Comparison of ENCODE assay signal across 11 cellular contexts in genomic region chr19:8452446-8453123, GRCh38. TPM values are rescaled to one million over a fixed set of nuclear protein-coding genes. Genes with fewer than 3 reads are reported as not detected.
DNase-seq lines count a peak whose midpoint lies in the region; ATAC-seq and TF ChIP-seq lines count a peak whose summit lies in the region.
"Had no signal": no experiment of that assay in that cellular context is flagged by ENCODE, and none has a peak within 500 bp of the region (broad histone marks: within the 10 kb centered on the region; RNA-seq: fewer than 3 reads in every experiment).

No MANE protein-coding gene starts in this region.

- H3K4me3 ChIP-seq in Loucy (ENCODE audit: low read length, poor library complexity, severe bottlenecking) (no peak overlapping the region), trophoblast cell (ENCODE audit: low read depth, low read length) (no peak overlapping the region)

- no peaks in the 10 kb centered on the region for H3K9me2 ChIP-seq in Loucy (replicated peaks; ENCODE audit: low read depth, low read length)

- peaks cover 83% of the 10 kb centered on the region for H3K36me3 Mint-ChIP-seq in CD4-positive, alpha-beta T cell (ENCODE audit: low read depth)
- peaks cover 23% of the 10 kb centered on the region for H3K36me3 Mint-ChIP-seq in endothelial cell (ENCODE audit: low read depth, unreplicated experiment)

- H3K9me3 ChIP-seq in CD4-positive, alpha-beta T cell (ENCODE audit: control insufficient read depth, low read length): no peaks in the 10 kb centered on the region
- H3K9me3 ChIP-seq in Loucy (ENCODE audit: insufficient read depth, low read depth, low read length) (no peaks in the 10 kb centered on the region), trophoblast cell (ENCODE audit: insufficient read depth, low read depth, low read length) (no peaks in the 10 kb centered on the region)

- H3K4ac ChIP-seq in trophoblast cell (ENCODE audit: low read depth, low read length): peak overlapping the region; percentile 97

- no peak for ATAC-seq in CD4-positive, alpha-beta T cell (ENCODE audit: poor library complexity)
- ATAC-seq in esophagus mucosa (no peak), HG02884 (IDR thresholded peaks at IDR 0.05; ENCODE audit: unreplicated experiment) (no peak)

- no peaks in the 10 kb centered on the region for H3F3A ChIP-seq in Loucy (ENCODE audit: low read depth)

- H2BK12ac ChIP-seq in trophoblast cell (ENCODE audit: low read length): no peak overlapping the region

- H2AFZ ChIP-seq in Loucy (ENCODE audit: low read length) (no peak overlapping the region), trophoblast cell (ENCODE audit: insufficient read depth, low read length, poor library complexity) (peak overlapping the region; percentile 25)

- no peak overlapping the region for H3K14ac ChIP-seq in trophoblast cell (ENCODE audit: low read length)

- peak overlapping the region; percentile 37 for H3K27ac Mint-ChIP-seq in CD4-positive, alpha-beta T cell
- H3K27ac Mint-ChIP-seq in endothelial cell (ENCODE audit: unreplicated experiment): peak overlapping the region; percentile 19

- H3K9ac ChIP-seq in Loucy (ENCODE audit: low read depth, low read length, poor library complexity, severe bottlenecking) (no peak overlapping the region), trophoblast cell (ENCODE audit: low read length) (no peak overlapping the region)

- H3K4me1 ChIP-seq in Loucy (ENCODE audit: insufficient read depth, low read length, poor library complexity, severe bottlenecking) (peaks cover 40% of the 10 kb centered on the region), trophoblast cell (ENCODE audit: control insufficient read depth in 1 of 2, insufficient read depth in 2 of 2, low read length in 2 of 2) (peaks cover 0 to 9% of the 10 kb centered on the region in 2 experiments)

- no peak overlapping the region for H2AK5ac ChIP-seq in trophoblast cell (ENCODE audit: low read length)

- H4K91ac ChIP-seq in trophoblast cell (ENCODE audit: low read depth, low read length): no peak overlapping the region

- H3K4me2 ChIP-seq in Loucy (ENCODE audit: low read depth, low read length, poor library complexity, severe bottlenecking): peak overlapping the region; percentile 67
- H3K4me2 ChIP-seq in trophoblast cell (ENCODE audit: low read length): no peak overlapping the region

- H3K79me1 ChIP-seq in trophoblast cell (ENCODE audit: low read length): no peaks in the 10 kb centered on the region

- H3K23ac ChIP-seq in trophoblast cell (ENCODE audit: low read length): peak overlapping the region; percentile 68

- no peak overlapping the region for H2BK5ac ChIP-seq in trophoblast cell (ENCODE audit: low read depth, low read length, poor library complexity)

- no peak for TF ChIP-seq CTCF in CD4-positive, alpha-beta T cell (IDR thresholded peaks at IDR 0.05)
- TF ChIP-seq CTCF in Loucy (conservative IDR thresholded peaks at IDR 0.05; ENCODE audit: low read length) (no peak), endothelial cell (IDR thresholded peaks at IDR 0.05; ENCODE audit: unreplicated experiment) (no peak)

- H3K4me1 Mint-ChIP-seq in CD4-positive, alpha-beta T cell (ENCODE audit: low read depth): peaks cover 87% of the 10 kb centered on the region
- H3K4me1 Mint-ChIP-seq in endothelial cell (ENCODE audit: unreplicated experiment): peaks cover 25% of the 10 kb centered on the region

- POLR2A ChIA-PET in CD4-positive, alpha-beta T cell (lab: Charles Lee): interaction anchor here (0.6 to 1.0 kb wide), 2 partner anchors 28 to 967 kb away, joined by 4 to 5 read pairs; no protein-coding TSS in a partner anchor

- peaks cover 93% of the 10 kb centered on the region for H4K20me1 ChIP-seq in Loucy (ENCODE audit: insufficient read depth, low read length, poor library complexity, severe bottlenecking)

- peak overlapping the region; percentile 7 for H3K4me3 Mint-ChIP-seq in CD4-positive, alpha-beta T cell
- peak overlapping the region; percentile 31 for H3K4me3 Mint-ChIP-seq in endothelial cell (ENCODE audit: unreplicated experiment)

- WGBS in trophoblast cell (ENCODE audit: extremely low coverage, insufficient coverage, insufficient read length): no CpG with 5 or more reads among the region's 4 CpGs

- DNase-seq in CD4-positive, alpha-beta T cell: no peak
- no peak for DNase-seq in endothelial cell (ENCODE audit: low spot score)
- DNase-seq in trophoblast cell: no peak
- DNase-seq in epidermal melanocyte (ENCODE audit: insufficient read length, low spot score): no peak
- DNase-seq: activated CD4-positive, CD25-positive, alpha-beta regulatory T cell treated with anti-CD3 and anti-CD28 coated beads, Interleukin-2, amount 50 U/mL, for 72 hours; midbrain; stimulated activated CD4-positive, alpha-beta T cell treated with anti-CD3 and anti-CD28 coated beads, Interleukin-2, amount 100 ng/mL, for 48 hours; stimulated activated naive CD8-positive, alpha-beta T cell treated with anti-CD3 and anti-CD28 coated beads, Interleukin-15, Interleukin-2, amounts not matched to agents 100 U/mL and 50 U/mL, for 24 hours had no signal

- H3K36me3 ChIP-seq in Loucy (ENCODE audit: insufficient read depth, low read length) (peaks cover 58% of the 10 kb centered on the region), trophoblast cell (ENCODE audit: control insufficient read depth in 1 of 2, insufficient read depth in 2 of 2, low read length in 2 of 2) (peaks cover 17 to 32% of the 10 kb centered on the region in 2 experiments)

- H3K27me3 Mint-ChIP-seq in CD4-positive, alpha-beta T cell: no peaks in the 10 kb centered on the region
- no peaks in the 10 kb centered on the region for H3K27me3 Mint-ChIP-seq in endothelial cell (ENCODE audit: unreplicated experiment)

- no peaks in the 10 kb centered on the region for H3K27me3 ChIP-seq in CD4-positive, alpha-beta T cell (ENCODE audit: control insufficient read depth, insufficient read depth, low read length)
- no peaks in the 10 kb centered on the region for H3K27me3 ChIP-seq in Loucy (ENCODE audit: insufficient read depth, low read length, poor library complexity, severe bottlenecking)
- H3K27me3 ChIP-seq in trophoblast cell (ENCODE audit: insufficient read depth, low read length): no peaks in the 10 kb centered on the region

- H3K18ac ChIP-seq in trophoblast cell (ENCODE audit: low read length): no peak overlapping the region

- no peak overlapping the region for H4K8ac ChIP-seq in trophoblast cell (ENCODE audit: low read depth, low read length)

- H4K12ac ChIP-seq in trophoblast cell (ENCODE audit: low read depth, low read length): no peak overlapping the region

- H3K27ac ChIP-seq in CD4-positive, alpha-beta T cell (ENCODE audit: low read depth, low read length): no peak overlapping the region
- H3K27ac ChIP-seq in trophoblast cell (ENCODE audit: low read depth, low read length): no peak overlapping the region

- CTCF ChIA-PET in CD4-positive, alpha-beta T cell (lab: Charles Lee): interaction anchor here (1.2 to 1.5 kb wide), 3 partner anchors 11 to 128 kb away, joined by 3 to 4 read pairs (median 3); no protein-coding TSS in a partner anchor

- intact Hi-C loops in CD4-positive, alpha-beta T cell (cut with DNase I, micrococcal nuclease): loop anchor here in 1 of 2 experiments (5.0 kb wide), 1 partner anchor 35 kb away; no protein-coding TSS in a partner anchor

- H3K79me2 ChIP-seq in Loucy (ENCODE audit: insufficient read depth, low read length): peaks cover 100% of the 10 kb centered on the region
- peaks cover 38% of the 10 kb centered on the region for H3K79me2 ChIP-seq in trophoblast cell (ENCODE audit: control insufficient read depth, insufficient read depth, low read length, poor library complexity)

- no peak overlapping the region for H2BK120ac ChIP-seq in trophoblast cell (ENCODE audit: insufficient read depth, low read length, poor library complexity)

- no peaks in the 10 kb centered on the region for H3K9me3 Mint-ChIP-seq in CD4-positive, alpha-beta T cell
- H3K9me3 Mint-ChIP-seq in endothelial cell (ENCODE audit: unreplicated experiment): no peaks in the 10 kb centered on the region

RNA-seq across cellular contexts. Expression of gene HNRNPM, which starts 7.8 kb away (rescaled TPM):
- total RNA-seq in CD4-positive, alpha-beta T cell: 100 to 1,000 TPM; 269 to 272 TPM
- total RNA-seq in endothelial cell (ENCODE audit: unreplicated experiment) (223 TPM), esophagus mucosa (107 TPM)
- 145 and 148 TPM in 2 replicates for polyA plus RNA-seq in trophoblast cell (2013)

RNA-seq across cellular contexts. Expression of gene MARCHF2, which starts 39.5 kb away (rescaled TPM):
- total RNA-seq in CD4-positive, alpha-beta T cell: 10 to 100 TPM; 20.0 to 22.2 TPM
- total RNA-seq in endothelial cell (ENCODE audit: unreplicated experiment) (58.2 TPM), esophagus mucosa (21.4 TPM)
- polyA plus RNA-seq in trophoblast cell (2013): 22.2 and 22.7 TPM in 2 replicates

RNA-seq across cellular contexts. Expression of gene PRAM1, which starts 49.9 kb away (rescaled TPM):
- 1 to 10 TPM; 4.3 to 6.3 TPM for total RNA-seq in CD4-positive, alpha-beta T cell
- not detected for total RNA-seq in endothelial cell (ENCODE audit: unreplicated experiment)
- polyA plus RNA-seq in trophoblast cell (2013): 0.07 and 0.11 TPM in 2 replicates
- 0.76 TPM for total RNA-seq in esophagus mucosa
